Comparison of ENCODE assay signal across 17 cellular contexts in the genomic region with DNA sequence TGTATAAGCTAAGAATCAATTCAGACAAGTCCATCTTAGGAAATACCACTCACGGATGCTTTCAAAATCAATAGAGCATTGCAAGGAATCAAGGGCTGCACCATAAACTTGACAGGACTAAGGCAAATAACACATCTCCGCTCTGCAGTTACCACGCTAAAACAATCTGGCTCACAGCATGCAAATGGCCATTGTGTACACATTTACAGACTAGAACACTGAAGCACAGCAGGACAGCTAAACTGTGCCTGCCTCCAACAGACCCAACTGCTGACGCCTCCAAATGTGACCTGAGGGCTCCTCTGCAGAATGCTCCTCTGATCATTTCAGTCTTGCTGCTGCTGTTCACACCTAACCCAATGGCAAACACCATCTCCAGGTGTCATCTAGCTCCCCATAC.
A peak's percentile ranks its signal among the peaks of the same experiment; 100 is the strongest.
DNase-seq lines count a peak whose midpoint lies in the region; FAIRE-seq and TF ChIP-seq lines count a peak whose summit lies in the region.
"Had no signal": no experiment of that assay in that cellular context is flagged by ENCODE, and none has a peak within 500 bp of the region (broad histone marks: within the 10 kb centered on the region; RNA-seq: fewer than 3 reads in every experiment).

No MANE protein-coding gene starts in this region.

- no peaks in the 10 kb centered on the region for H3K9me3 Mint-ChIP-seq in HFFc6

- intact Hi-C loops in cardiac septum (cut with DNase I) = loop anchor here (10.0 kb wide), 1 partner anchor 457 kb away; no protein-coding TSS in a partner anchor

- no peaks in the 10 kb centered on the region for H3K36me3 Mint-ChIP-seq in HFFc6 (ENCODE audit: low read depth)
- H3K36me3 Mint-ChIP-seq: T-cell had no signal

- H3K4me1 Mint-ChIP-seq in HFFc6 (ENCODE audit: low read depth) = peaks cover 29% of the 10 kb centered on the region
- H3K4me1 Mint-ChIP-seq: central memory CD8-positive, alpha-beta T cell; naive B cell; T-cell had no signal

- no peak overlapping the region; the same call in 1 of the 2 replicates for H3K4me3 Mint-ChIP-seq in HFFc6
- H3K4me3 Mint-ChIP-seq: central memory CD8-positive, alpha-beta T cell; H9; naive B cell; T-cell had no signal

- TF ChIP-seq CTCF in HFFc6 (IDR thresholded peaks at IDR 0.05) = no peak

- peak; percentile 30 for DNase-seq in COLO668 (lab: John Stamatoyannopoulos, UW; ENCODE audit: unreplicated experiment)
- DNase-seq in HFFc6 = no peak
- DNase-seq in NCI-H345 treated with DMSO at 0.1 percent for 48 hours (lab: John Stamatoyannopoulos, UW; ENCODE audit: unreplicated experiment) = peak; percentile 80
- peak; percentile 34 for DNase-seq in brain pericyte (ENCODE audit: low read depth, low spot score)
- no peak for DNase-seq in cardiac septum (ENCODE audit: low spot score)
- no peak for DNase-seq in SHP77 (lab: John Stamatoyannopoulos, UW)
- DNase-seq in urothelium cell line (ENCODE audit: low spot score) = no peak
- no peak for DNase-seq in NCI-H2029 treated with DMSO at 0.1 percent for 48 hours (lab: John Stamatoyannopoulos, UW)
- DNase-seq: activated gamma-delta T cell; H9; kidney glomerular epithelial cell; naive B cell; right lobe of liver; stimulated activated naive CD4-positive, alpha-beta T cell; T-cell had no signal

- peak overlapping the region; percentile 4; the same call in 1 of the 2 replicates for H3K27ac Mint-ChIP-seq in HFFc6
- H3K27ac Mint-ChIP-seq: H9, naive B cell, T-cell had no signal

- peaks cover 3% of the 10 kb centered on the region for H3K27me3 Mint-ChIP-seq in HFFc6 (ENCODE audit: insufficient read depth)

- no peak for FAIRE-seq in urothelium cell line (lab: Jason Lieb, UNC)
- FAIRE-seq: frontal cortex had no signal

Comparison
In these comparisons a context has a peak if more than half of its experiments do, and no peak if none do; other contexts are left out.
1. DNase-seq: peak in COLO668 (single experiment), NCI-H345 treated with DMSO at 0.1 percent for 48 hours (single experiment) and brain pericyte (single experiment); none in HFFc6 (single experiment), cardiac septum (single experiment), SHP77 (0 of 2), urothelium cell line (single experiment) and NCI-H2029 treated with DMSO at 0.1 percent for 48 hours (single experiment).